ENCODE assay signal across 19 cellular contexts in genomic region chr20:50429412-50429811, GRCh38.
"Had no signal": no experiment of that assay in that cellular context is flagged by ENCODE, and none has a peak within 500 bp of the region (broad histone marks: within the 10 kb centered on the region; RNA-seq: fewer than 3 reads in every experiment).

No MANE protein-coding gene starts in this region.

- H3K27me3 ChIP-seq: ascending aorta, ovary, transverse colon had no signal

- H3K9me3 ChIP-seq: ascending aorta, left ventricle myocardium inferior, ovary, transverse colon had no signal

- H3K27ac Mint-ChIP-seq: activated naive CD4-positive, alpha-beta T cell treated with anti-CD3 and anti-CD28 coated beads, Interleukin-2, amount 10 ng/mL, durations not matched to agents 7 days and 5 days; naive thymus-derived CD4-positive, alpha-beta T cell; stimulated activated naive CD8-positive, alpha-beta T cell treated with anti-CD3 and anti-CD28 coated beads, Interleukin-15, Interleukin-2, amounts not matched to agents 100 ng/mL and 50 ng/mL, for 24 hours had no signal

- H3K4me1 Mint-ChIP-seq: activated naive CD4-positive, alpha-beta T cell treated with anti-CD3 and anti-CD28 coated beads, Interleukin-2, amount 10 ng/mL, durations not matched to agents 7 days and 5 days had no signal

- H3K4me3 ChIP-seq: ascending aorta, left ventricle myocardium inferior, ovary, transverse colon had no signal

- ATAC-seq: naive thymus-derived CD4-positive, alpha-beta T cell had no signal

- H3K4me3 Mint-ChIP-seq: activated naive CD4-positive, alpha-beta T cell treated with anti-CD3 and anti-CD28 coated beads, Interleukin-2, amount 10 ng/mL, durations not matched to agents 7 days and 5 days; naive thymus-derived CD4-positive, alpha-beta T cell; stimulated activated naive CD8-positive, alpha-beta T cell treated with anti-CD3 and anti-CD28 coated beads, Interleukin-15, Interleukin-2, amounts not matched to agents 100 ng/mL and 50 ng/mL, for 24 hours had no signal

- H3K36me3 ChIP-seq: ascending aorta, left ventricle myocardium inferior, ovary, transverse colon had no signal

- DNase-seq: activated CD4-positive, CD25-positive, alpha-beta regulatory T cell; activated CD8-positive, alpha-beta memory T cell treated with anti-CD3 and anti-CD28 coated beads for 24 hours; activated CD8-positive, alpha-beta memory T cell treated with anti-CD3 and anti-CD28 coated beads, Interleukin-2, amount 50 U/mL, for 48 hours; activated effector memory CD4-positive, alpha-beta T cell treated with Interleukin-2 at 50 U/mL for 16 hours; activated naive CD4-positive, alpha-beta T cell treated with anti-CD3 and anti-CD28 coated beads, Interleukin-2, amount 10 ng/mL, durations not matched to agents 7 days and 5 days; activated T-cell treated with anti-CD3 and anti-CD28 coated beads, Interleukin-2, amount 50 U/mL, for 48 hours; effector CD8-positive, alpha-beta T cell; head of caudate nucleus; kidney glomerular epithelial cell; left ventricle myocardium inferior; mesendoderm; naive thymus-derived CD4-positive, alpha-beta T cell; ovary; T-helper 1 cell; T-helper 9 cell; transverse colon had no signal

- H3K36me3 Mint-ChIP-seq: activated naive CD4-positive, alpha-beta T cell treated with anti-CD3 and anti-CD28 coated beads, Interleukin-2, amount 10 ng/mL, durations not matched to agents 7 days and 5 days had no signal

- FAIRE-seq: frontal cortex had no signal

- H3K9me3 Mint-ChIP-seq: activated naive CD4-positive, alpha-beta T cell treated with anti-CD3 and anti-CD28 coated beads, Interleukin-2, amount 10 ng/mL, durations not matched to agents 7 days and 5 days; naive thymus-derived CD4-positive, alpha-beta T cell; stimulated activated naive CD8-positive, alpha-beta T cell treated with anti-CD3 and anti-CD28 coated beads, Interleukin-15, Interleukin-2, amounts not matched to agents 100 ng/mL and 50 ng/mL, for 24 hours had no signal

- H3K27ac ChIP-seq: ascending aorta, left ventricle myocardium inferior, ovary, transverse colon had no signal
